Comparison of ENCODE assay signal across 8 cellular contexts in the genomic region with DNA sequence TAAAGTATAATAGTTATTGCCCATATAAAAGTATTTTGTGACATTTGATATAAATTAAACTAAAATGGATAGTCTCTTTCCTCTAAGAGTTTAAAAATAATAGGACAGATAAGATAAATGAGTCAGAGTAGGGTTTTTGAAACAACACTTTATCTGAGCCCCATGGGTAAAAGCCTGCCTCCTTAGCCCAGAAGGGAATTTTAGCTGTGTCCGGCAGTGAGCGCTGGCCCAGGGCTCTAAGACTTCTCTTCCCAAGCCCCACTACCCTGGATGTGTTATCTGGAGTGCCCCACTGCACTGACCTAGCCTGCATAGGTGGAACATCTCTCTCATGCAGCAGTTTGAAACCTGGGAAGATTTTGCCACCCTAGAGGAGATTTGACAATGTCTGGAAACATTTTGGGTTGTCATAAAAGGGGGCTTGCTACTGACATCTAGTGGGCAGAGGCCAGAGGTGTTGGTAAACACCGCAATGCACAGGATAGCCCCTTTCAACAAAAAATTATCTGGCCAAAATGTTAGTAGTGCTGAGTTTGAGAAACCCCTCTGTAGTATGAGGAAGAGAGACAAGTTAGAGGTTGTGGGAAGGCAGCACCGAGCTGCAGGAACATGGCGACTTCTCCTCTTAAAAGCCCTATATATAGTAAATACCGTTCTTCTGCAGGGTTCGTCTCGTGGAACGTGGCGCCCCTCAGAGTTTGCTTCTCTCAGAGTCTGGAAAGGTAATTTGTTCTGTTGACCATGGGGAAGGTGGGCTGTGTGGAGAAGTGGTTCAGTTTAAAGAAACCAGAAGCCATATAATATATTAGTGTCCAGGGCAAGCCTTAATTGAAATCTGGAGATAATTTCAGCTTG. TPM values are rescaled to one million over a fixed set of nuclear protein-coding genes. Genes with fewer than 3 reads are reported as not detected.
DNase-seq lines count a peak whose midpoint lies in the region; ATAC-seq and TF ChIP-seq lines count a peak whose summit lies in the region.

No MANE protein-coding gene starts in this region.

- WGBS in psoas muscle, 3 donors: 68 to 82% (median 78%) methylated on average over 10 of the region's 10 CpGs

- H3K4me3 ChIP-seq in HFF-Myc (replicated peaks; ENCODE audit: low read depth, low read length) (no peak overlapping the region), psoas muscle (no peak overlapping the region)

- H3K27ac ChIP-seq in psoas muscle: no peak overlapping the region

- DNase-seq in DMS114 treated with DMSO at 0.1 percent for 48 hours (lab: John Stamatoyannopoulos, UW; ENCODE audit: unreplicated experiment) (peak; percentile 31), HFF-Myc (ENCODE audit: extremely low read depth, low read depth) (no peak), SW480 (ENCODE audit: low spot score) (peak; percentile 33), foreskin melanocyte (peak; percentile 10), psoas muscle (no peak)

- no peaks in the 10 kb centered on the region for H3K27me3 ChIP-seq in psoas muscle (ENCODE audit: insufficient read depth in 3 of 3, low read length in 2 of 3)

- TF ChIP-seq CTCF in HFF-Myc (IDR thresholded peaks at IDR 0.05; ENCODE audit: low read depth, low read length, missing control alignments) (peak; percentile 69), psoas muscle (IDR thresholded peaks at IDR 0.05) (peak; percentile 65)

- peaks cover 11 to 92% of the 10 kb centered on the region in 2 donors for H3K36me3 ChIP-seq in psoas muscle (ENCODE audit: insufficient read depth in 1 of 2, low read depth in 1 of 2)

- no peaks in the 10 kb centered on the region for H3K9me3 ChIP-seq in psoas muscle

- no peaks in the 10 kb centered on the region for H3K4me1 ChIP-seq in psoas muscle

- intact Hi-C loops in psoas muscle (cut with DNase I): loop anchor here (5.0 kb wide), 2 partner anchors 42 to 227 kb away; no protein-coding TSS in a partner anchor

- peak in 3 of 4 donors; percentile 74 to 83 (median 76) for ATAC-seq in psoas muscle
- ATAC-seq in GM21717 (IDR thresholded peaks at IDR 0.05; ENCODE audit: unreplicated experiment): no peak
- ATAC-seq in GM19455 (IDR thresholded peaks at IDR 0.05; ENCODE audit: unreplicated experiment): no peak
- no peak for ATAC-seq in GM21786 (IDR thresholded peaks at IDR 0.05; ENCODE audit: unreplicated experiment)

RNA-seq across cellular contexts. Expression of a gene that starts 29.3 kb away (rescaled TPM):
- total RNA-seq in psoas muscle: 10 to 100 TPM; 41.3 to 72.5 (median 49.3) TPM
- 10 to 100 TPM; 20.8 to 34.8 (median 26.4) TPM for polyA plus RNA-seq in psoas muscle

Comparison
In these comparisons a context has a peak if more than half of its experiments do, and no peak if none do; other contexts are left out.
1. DNase-seq: peak in DMS114 treated with DMSO at 0.1 percent for 48 hours (single experiment), SW480 (single experiment) and foreskin melanocyte (single experiment); none in HFF-Myc (single experiment) and psoas muscle (0 of 2).
2. ATAC-seq: peak in psoas muscle (3 of 4); none in GM21717 (single experiment), GM19455 (single experiment) and GM21786 (single experiment).